16 cellular contexts compared by ENCODE assay signal in the genomic region with DNA sequence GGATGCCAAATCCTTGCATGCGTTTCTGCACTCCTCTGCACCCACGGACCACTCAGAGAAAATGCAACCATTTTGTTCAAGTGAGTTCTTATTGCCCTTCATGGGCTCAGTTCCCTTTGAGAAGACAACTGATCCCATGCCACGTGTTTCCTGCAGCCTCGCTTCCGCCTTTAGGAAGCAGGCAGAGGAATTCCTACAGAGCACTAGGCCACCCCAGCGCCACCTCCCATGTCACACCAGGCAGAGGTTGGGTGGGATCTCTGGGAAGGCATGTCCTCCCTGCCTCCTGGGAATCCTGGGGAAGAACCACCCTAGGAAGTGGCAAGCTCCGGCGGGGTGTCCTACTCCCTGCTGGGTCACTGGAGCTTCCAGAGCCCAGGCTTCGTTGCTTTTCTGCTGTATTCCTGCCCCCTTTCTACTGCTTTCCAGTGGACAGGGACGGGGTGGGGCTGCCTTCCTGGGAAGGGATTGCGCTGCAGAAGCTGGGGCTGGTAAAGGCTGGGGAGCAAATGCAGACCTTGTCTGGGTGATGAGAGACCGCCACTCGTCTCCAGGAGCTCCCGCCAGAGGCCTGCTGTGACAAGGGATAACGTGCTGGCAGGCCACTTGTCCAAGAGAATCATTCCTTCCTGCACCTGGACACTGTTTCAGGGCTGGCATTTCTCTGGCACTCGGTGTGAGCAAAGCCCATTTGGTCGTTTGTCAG.
DNase-seq lines count a peak whose midpoint lies in the region; ATAC-seq and TF ChIP-seq lines count a peak whose summit lies in the region.
"Had no signal": no experiment of that assay in that cellular context is flagged by ENCODE, and none has a peak within 500 bp of the region (broad histone marks: within the 10 kb centered on the region; RNA-seq: fewer than 3 reads in every experiment).

No MANE protein-coding gene starts in this region.

- H3K4me3 Mint-ChIP-seq in neural crest cell, result no peak overlapping the region
- H3K4me3 Mint-ChIP-seq: CD8-positive, alpha-beta memory T cell; HFFc6 had no signal

- no peaks in the 10 kb centered on the region for H3K27me3 ChIP-seq in aorta (ENCODE audit: control insufficient read depth in 1 of 2, insufficient read depth in 2 of 2, low read length in 1 of 2)
- H3K27me3 ChIP-seq: BLaER1 had no signal

- H3K4me1 ChIP-seq in aorta (ENCODE audit: control insufficient read depth in 1 of 2, insufficient read depth in 2 of 2, low read length in 2 of 2), result no peaks in the 10 kb centered on the region

- no peak overlapping the region for H3K4me3 ChIP-seq in aorta (ENCODE audit: low read length in 2 of 2)
- H3K4me3 ChIP-seq: BLaER1 had no signal

- no peak for TF ChIP-seq CTCF in neural crest cell (conservative IDR thresholded peaks at IDR 0.05)

- no peak overlapping the region for H3K27ac ChIP-seq in aorta (ENCODE audit: low read depth in 1 of 2, low read length in 2 of 2)
- H3K27ac ChIP-seq: BLaER1 had no signal

- peaks cover 4% of the 10 kb centered on the region for H3K36me3 Mint-ChIP-seq in neural crest cell (ENCODE audit: low read depth)
- H3K36me3 Mint-ChIP-seq: CD8-positive, alpha-beta memory T cell had no signal

- no peaks in the 10 kb centered on the region for H3K36me3 ChIP-seq in aorta (ENCODE audit: control insufficient read depth in 1 of 2, insufficient read depth in 2 of 2, low read length in 1 of 2)
- H3K36me3 ChIP-seq: BLaER1 had no signal

- DNase-seq in Right ventricle myocardium superior, result peak; percentile 53
- no peak for DNase-seq in left cardiac atrium
- peak; percentile 84 for DNase-seq in cerebellar cortex (ENCODE audit: low spot score)
- no peak for DNase-seq in neural crest cell (ENCODE audit: low read depth, low spot score)
- DNase-seq in T-helper 2 cell, result no peak
- DNase-seq in dermis blood vessel endothelial cell, result no peak
- no peak for DNase-seq in aorta
- DNase-seq: CD8-positive, alpha-beta memory T cell; GOT3; HFFc6; KG1; NCI-H1048; NCI-H146; NCI-H2081 treated with DMSO at 0.1 percent for 48 hours; NCI-H446 treated with DMSO at 0.1 percent for 48 hours had no signal

- H3K9me3 Mint-ChIP-seq in neural crest cell, result peaks cover 8% of the 10 kb centered on the region

- ATAC-seq in Right ventricle myocardium superior (ENCODE audit: poor library complexity), result peak; percentile 24
- ATAC-seq in left cardiac atrium, result no peak
- ATAC-seq in aorta (ENCODE audit: low FRiP score), result no peak

- H3K4me1 Mint-ChIP-seq in neural crest cell, result peaks cover 6% of the 10 kb centered on the region
- H3K4me1 Mint-ChIP-seq: CD8-positive, alpha-beta memory T cell had no signal

- intact Hi-C loops in Right ventricle myocardium superior (cut with DNase I) (no loop called here), left cardiac atrium (cut with DNase I) (loop anchor here in 1 of 2 donors (5.0 kb wide), 1 partner anchor 69 kb away; no protein-coding TSS in a partner anchor), aorta (cut with DNase I) (no loop called here)

- 71 to 75% methylated on average over 17 of the region's 17 CpGs for WGBS in aorta, 2 donors

- peak overlapping the region; percentile 54 for H3K27ac Mint-ChIP-seq in neural crest cell (ENCODE audit: unreplicated experiment)
- H3K27ac Mint-ChIP-seq: CD8-positive, alpha-beta memory T cell; HFFc6 had no signal

- no peaks in the 10 kb centered on the region for H3K9me3 ChIP-seq in aorta (ENCODE audit: control insufficient read depth, low read length)

- peaks cover 4% of the 10 kb centered on the region for H3K27me3 Mint-ChIP-seq in neural crest cell (ENCODE audit: low read depth)

Comparison
In these comparisons a context has a peak if more than half of its experiments do, and no peak if none do; other contexts are left out.
1. DNase-seq: peak in Right ventricle myocardium superior (single experiment) and cerebellar cortex (single experiment); none in left cardiac atrium (single experiment), neural crest cell (single experiment), T-helper 2 cell (0 of 5), dermis blood vessel endothelial cell (single experiment) and aorta (0 of 2).